ENCODE assay signal across 8 cellular contexts in the genomic region with DNA sequence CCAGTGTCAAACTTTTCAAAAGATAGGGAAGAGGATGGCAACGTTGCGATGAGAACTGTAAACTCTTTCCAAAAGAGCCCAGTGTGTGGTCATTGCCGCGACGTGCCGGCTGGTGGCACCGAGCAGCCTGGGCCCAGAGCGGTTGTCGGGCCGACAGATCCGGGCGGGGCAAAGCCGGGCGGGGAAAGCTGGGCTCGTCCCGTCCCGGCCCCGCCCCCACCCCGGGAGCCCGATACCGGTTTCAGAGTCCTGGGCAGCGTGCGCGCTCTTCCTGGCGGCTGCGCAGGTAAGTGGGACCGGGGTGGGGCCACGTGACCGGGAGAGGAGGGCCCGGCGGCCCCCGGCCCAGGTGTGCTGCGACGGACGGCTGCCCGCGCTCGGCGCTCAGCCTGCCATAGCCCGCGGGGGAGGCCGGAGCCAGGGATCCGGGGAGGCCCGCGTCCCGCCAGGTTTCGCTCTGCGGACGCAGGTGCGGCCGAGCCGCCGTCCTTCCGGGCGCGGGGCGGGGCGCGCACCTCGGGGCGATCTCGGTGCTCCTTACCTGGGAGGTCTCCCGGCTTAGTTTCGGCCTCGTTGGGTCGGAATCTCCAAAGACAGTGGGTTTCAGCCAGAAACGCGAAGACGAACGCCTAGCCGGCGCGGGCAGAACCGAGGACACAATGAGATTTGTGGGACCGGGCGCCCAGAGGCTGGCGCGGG. TPM values are rescaled to one million over a fixed set of nuclear protein-coding genes. Genes with fewer than 3 reads are reported as not detected.
DNase-seq lines count a peak whose midpoint lies in the region; ATAC-seq, FAIRE-seq and TF ChIP-seq lines count a peak whose summit lies in the region.

A gene with protein sequence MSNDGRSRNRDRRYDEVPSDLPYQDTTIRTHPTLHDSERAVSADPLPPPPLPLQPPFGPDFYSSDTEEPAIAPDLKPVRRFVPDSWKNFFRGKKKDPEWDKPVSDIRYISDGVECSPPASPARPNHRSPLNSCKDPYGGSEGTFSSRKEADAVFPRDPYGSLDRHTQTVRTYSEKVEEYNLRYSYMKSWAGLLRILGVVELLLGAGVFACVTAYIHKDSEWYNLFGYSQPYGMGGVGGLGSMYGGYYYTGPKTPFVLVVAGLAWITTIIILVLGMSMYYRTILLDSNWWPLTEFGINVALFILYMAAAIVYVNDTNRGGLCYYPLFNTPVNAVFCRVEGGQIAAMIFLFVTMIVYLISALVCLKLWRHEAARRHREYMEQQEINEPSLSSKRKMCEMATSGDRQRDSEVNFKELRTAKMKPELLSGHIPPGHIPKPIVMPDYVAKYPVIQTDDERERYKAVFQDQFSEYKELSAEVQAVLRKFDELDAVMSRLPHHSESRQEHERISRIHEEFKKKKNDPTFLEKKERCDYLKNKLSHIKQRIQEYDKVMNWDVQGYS (plus strand): TSS at position 232 of the 699 bp plus-strand sequence. CDS start 4,270 bp downstream, outside the sequence.

- TF ChIP-seq POLR2A in GM12892 (IDR thresholded peaks at IDR 0.05; ENCODE audit: low read depth, low read length) = no peak; the same call in 1 of the 2 replicates

- in situ Hi-C loops in Panc1 (cut with HindIII; ENCODE audit: low pct_unique_long_range_greater_than_20kb, low sequenced_read_pairs) = no loop called here

- DNase-seq in GM12892 (ENCODE audit: insufficient read length) (peak; percentile 58), Panc1 (ENCODE audit: low read depth, low spot score) (peak; percentile 24), amniotic epithelial cell (ENCODE audit: low read depth) (peak; percentile 10), left ventricle myocardium superior (peak; percentile 80), pulmonary artery endothelial cell (ENCODE audit: low read depth, low spot score) (peak; percentile 11), OCI-M2 (lab: John Stamatoyannopoulos, UW; ENCODE audit: unreplicated experiment) (no peak)

- POLR2A ChIA-PET in Panc1 (lab: Charles Lee) = no interaction called here

- peaks cover 4% of the 10 kb centered on the region for H3K36me3 ChIP-seq in Panc1 (ENCODE audit: control insufficient read depth, insufficient read depth, low read length)

- H3K27me3 ChIP-seq in Panc1 (ENCODE audit: control insufficient read depth, insufficient read depth, low read length) = no peaks in the 10 kb centered on the region

- H3K9me3 ChIP-seq in Panc1 (ENCODE audit: control insufficient read depth, insufficient read depth, low read depth, low read length) = no peaks in the 10 kb centered on the region

- H3K4me3 ChIP-seq in Panc1 (ENCODE audit: low read depth in 2 of 2, low read length in 2 of 2) = peak within 1 kb of the TSS; percentile 66 to 83

- intact Hi-C loops in Panc1 (cut with micrococcal nuclease; ENCODE audit: unreplicated experiment) = no loop called here
- intact Hi-C loops in left ventricle myocardium superior (cut with micrococcal nuclease) = no loop called here

- CTCF ChIA-PET in Panc1 (lab: Charles Lee) = no interaction called here

- peaks cover 9% of the 10 kb centered on the region; the same call in 1 of the 2 replicates for H3K4me1 ChIP-seq in Panc1 (ENCODE audit: control insufficient read depth, insufficient read depth, low read length)

- H3K27ac ChIP-seq in Panc1 (ENCODE audit: low read length) = peak within 1 kb of the TSS; percentile 81

- FAIRE-seq in GM12892 (lab: Jason Lieb, UNC) = peak; percentile 81

- no TSS peak for BruUV-seq in Panc1 (replicated peaks; lab: Mats Ljungman, UMichigan)

- ATAC-seq in HG03039 (IDR thresholded peaks at IDR 0.05; ENCODE audit: unreplicated experiment) (peak; percentile 70), Panc1 (peak; percentile 99), left ventricle myocardium superior (peak; percentile 98), GM21360 (IDR thresholded peaks at IDR 0.05; ENCODE audit: unreplicated experiment) (no peak)

- peak; percentile 80 for TF ChIP-seq CTCF in Panc1 (IDR thresholded peaks at IDR 0.05)

RNA-seq across cellular contexts. Expression of the gene that starts here (rescaled TPM):
- polyA plus RNA-seq in GM12892 (2012; ENCODE audit: missing spikeins) = 2.0 TPM
- 17.3 TPM for total RNA-seq in Panc1 (2021; ENCODE audit: unreplicated experiment)
- 5.5 TPM for polyA plus RNA-seq in Panc1 (2012; ENCODE audit: insufficient read length)
- total RNA-seq in left ventricle myocardium superior = 1.8 TPM
- 4.7 and 9.2 TPM in 2 replicates for total RNA-seq in pulmonary artery endothelial cell
